ENCODE assay signal across 1 cellular context in the genomic region with DNA sequence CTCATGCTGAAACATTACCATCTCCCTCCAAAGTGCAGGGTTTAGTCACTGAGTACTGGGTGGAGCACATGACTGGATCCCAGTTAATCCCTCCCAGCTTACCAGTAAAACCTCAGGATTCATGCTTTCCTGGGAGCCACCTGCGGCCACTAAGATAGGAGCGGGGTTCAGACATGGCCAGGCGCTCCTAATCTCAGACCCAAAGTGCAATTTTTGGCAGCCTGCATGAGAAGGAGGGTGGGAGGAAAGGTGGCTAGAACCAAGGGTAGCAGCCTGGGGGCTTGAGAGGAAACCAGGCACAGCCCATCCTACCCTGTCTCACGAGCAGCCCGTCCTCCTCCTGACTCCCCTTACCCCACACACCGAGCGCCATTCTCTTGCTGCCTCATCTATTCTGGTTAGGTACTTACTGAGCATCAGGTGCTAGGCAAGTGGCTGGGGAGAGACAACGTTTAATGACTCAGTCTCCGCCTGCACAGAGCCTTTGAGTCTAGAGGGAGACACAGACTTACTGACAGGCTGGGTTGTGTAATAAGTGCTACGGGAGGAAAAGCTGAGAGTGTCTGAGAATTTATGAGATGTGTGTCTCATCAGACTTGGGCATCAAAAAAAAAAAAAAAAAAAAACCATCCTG.
TF ChIP-seq lines count a peak whose summit lies in the region.

No MANE protein-coding gene starts in this region.

TF ChIP-seq in SK-N-SH treated with all-trans-retinoic acid at 6 μM for 48 hours, 23 proteins besides CTCF, POLR2A, EP300 and RAD21 (continued from another document):
- TF ChIP-seq TSHZ2 (CRISPR knock-in tag; IDR thresholded peaks at IDR 0.05) (no peak), ZFP3 (CRISPR knock-in tag; IDR thresholded peaks at IDR 0.05) (no peak), PPARA (CRISPR knock-in tag; IDR thresholded peaks at IDR 0.05; ENCODE audit: borderline replicate concordance) (no peak), OSR1 (CRISPR knock-in tag; IDR thresholded peaks at IDR 0.05) (no peak), RARB (CRISPR knock-in tag; IDR thresholded peaks at IDR 0.05) (no peak), BACH2 (CRISPR knock-in tag; IDR thresholded peaks at IDR 0.05; ENCODE audit: borderline replicate concordance) (no peak), ZNF8 (CRISPR knock-in tag; IDR thresholded peaks at IDR 0.05) (no peak), CSDC2 (CRISPR knock-in tag; IDR thresholded peaks at IDR 0.05) (no peak), TCF4 (CRISPR knock-in tag; IDR thresholded peaks at IDR 0.05; ENCODE audit: borderline replicate concordance) (no peak), ARNTL (CRISPR knock-in tag; IDR thresholded peaks at IDR 0.05; ENCODE audit: borderline replicate concordance, low read depth) (no peak)
- TF ChIP-seq, protein P1, sequence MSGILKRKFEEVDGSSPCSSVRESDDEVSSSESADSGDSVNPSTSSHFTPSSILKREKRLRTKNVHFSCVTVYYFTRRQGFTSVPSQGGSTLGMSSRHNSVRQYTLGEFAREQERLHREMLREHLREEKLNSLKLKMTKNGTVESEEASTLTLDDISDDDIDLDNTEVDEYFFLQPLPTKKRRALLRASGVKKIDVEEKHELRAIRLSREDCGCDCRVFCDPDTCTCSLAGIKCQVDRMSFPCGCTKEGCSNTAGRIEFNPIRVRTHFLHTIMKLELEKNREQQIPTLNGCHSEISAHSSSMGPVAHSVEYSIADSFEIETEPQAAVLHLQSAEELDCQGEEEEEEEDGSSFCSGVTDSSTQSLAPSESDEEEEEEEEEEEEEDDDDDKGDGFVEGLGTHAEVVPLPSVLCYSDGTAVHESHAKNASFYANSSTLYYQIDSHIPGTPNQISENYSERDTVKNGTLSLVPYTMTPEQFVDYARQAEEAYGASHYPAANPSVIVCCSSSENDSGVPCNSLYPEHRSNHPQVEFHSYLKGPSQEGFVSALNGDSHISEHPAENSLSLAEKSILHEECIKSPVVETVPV (CRISPR knock-in tag; IDR thresholded peaks at IDR 0.05): no peak
